22 cellular contexts compared by ENCODE assay signal in genomic region chr13:66663206-66663605, GRCh38.
"Had no signal": no experiment of that assay in that cellular context is flagged by ENCODE, and none has a peak within 500 bp of the region (broad histone marks: within the 10 kb centered on the region; RNA-seq: fewer than 3 reads in every experiment).

No MANE protein-coding gene starts in this region.

- DNase-seq: Kasumi-1, MM.1S, NCI-H1092 treated with DMSO at 0.1 percent for 48 hours, NCI-H1436, NCI-H187, NCI-H2029, NCI-H2081 treated with DMSO at 0.1 percent for 48 hours, NCI-H226, NCI-H446, NCI-H510A, NCI-H524 treated with DMSO at 0.1 percent for 48 hours, NCI-H774, PC-3, SHP77, SJCRH30, T-cell had no signal

- H3K4me1 Mint-ChIP-seq: T-cell had no signal

- H3K4me1 ChIP-seq: SJCRH30 had no signal

- H3K27me3 ChIP-seq: SJCRH30 had no signal

- H3K36me3 Mint-ChIP-seq: T-cell had no signal

- H3K27ac Mint-ChIP-seq: T-cell had no signal

- H3K4me2 ChIP-seq: KMS-11 had no signal

- H3K4me3 ChIP-seq: SJCRH30 had no signal

- H3K9me3 ChIP-seq: SJCRH30 had no signal

- H3K27me3 Mint-ChIP-seq: T-cell had no signal

- H3K36me3 ChIP-seq: SJCRH30 had no signal

- H3K4me3 Mint-ChIP-seq: T-cell had no signal

- H3K27ac ChIP-seq: HL-60, KMS-11, RWPE1, SJCRH30 had no signal

- ATAC-seq: Panc1, PC-3, SK-N-SH treated with all-trans-retinoic acid at 6 μM for 48 hours, T-cell had no signal

- FAIRE-seq: HTR-8/SVneo had no signal

- H3K9ac ChIP-seq: KMS-11 had no signal
